Comparison of ENCODE assay signal across 9 cellular contexts in genomic region chr7:87154569-87154968, GRCh38. TPM values are rescaled to one million over a fixed set of nuclear protein-coding genes. Genes with fewer than 3 reads are reported as not detected.
DNase-seq lines count a peak whose midpoint lies in the region; ATAC-seq, FAIRE-seq and TF ChIP-seq lines count a peak whose summit lies in the region.
"Had no signal": no experiment of that assay in that cellular context is flagged by ENCODE, and none has a peak within 500 bp of the region (broad histone marks: within the 10 kb centered on the region; RNA-seq: fewer than 3 reads in every experiment).

No MANE protein-coding gene starts in this region.

- H3K4me1 Mint-ChIP-seq in CD4-positive, alpha-beta T cell (ENCODE audit: low read depth) = peaks cover 72% of the 10 kb centered on the region
- H3K4me1 Mint-ChIP-seq in neural progenitor cell = peaks cover 34% of the 10 kb centered on the region

- peak overlapping the region; percentile 92 for H3K4me2 ChIP-seq in neural progenitor cell

- no peaks in the 10 kb centered on the region for H3K27me3 ChIP-seq in CD4-positive, alpha-beta T cell (ENCODE audit: control insufficient read depth, insufficient read depth, low read length)
- H3K27me3 ChIP-seq in MG63 (no peaks in the 10 kb centered on the region), neural progenitor cell (no peaks in the 10 kb centered on the region)

- H3K4me3 ChIP-seq in MG63 (peak overlapping the region; percentile 78), coronary artery (peak overlapping the region; percentile 76), neural progenitor cell (peak overlapping the region; percentile 96)

- H3K27ac ChIP-seq in CD4-positive, alpha-beta T cell (ENCODE audit: low read depth, low read length) = no peak overlapping the region
- peak overlapping the region; percentile 23 for H3K27ac ChIP-seq in coronary artery
- no peak overlapping the region for H3K27ac ChIP-seq in neural progenitor cell

- H3K79me2 ChIP-seq in neural progenitor cell (ENCODE audit: low read depth) = peaks cover 81% of the 10 kb centered on the region

- no peak for TF ChIP-seq CTCF in CD4-positive, alpha-beta T cell (IDR thresholded peaks at IDR 0.05)
- TF ChIP-seq CTCF in coronary artery (IDR thresholded peaks at IDR 0.05) (no peak), neural progenitor cell (IDR thresholded peaks at IDR 0.05) (no peak)

- TF ChIP-seq POLR2A in GM12892 (IDR thresholded peaks at IDR 0.05; ENCODE audit: low read depth, low read length) = no peak

- peaks cover 35% of the 10 kb centered on the region for H3K36me3 Mint-ChIP-seq in CD4-positive, alpha-beta T cell (ENCODE audit: low read depth)
- H3K36me3 Mint-ChIP-seq in neural progenitor cell = peaks cover 4% of the 10 kb centered on the region

- peaks cover 15% of the 10 kb centered on the region for H3F3A ChIP-seq in neural progenitor cell (ENCODE audit: low read depth)

- DNase-seq in CD4-positive, alpha-beta T cell = no peak
- DNase-seq in MG63 (no peak), coronary artery (ENCODE audit: low spot score) (no peak), neural progenitor cell (ENCODE audit: low spot score) (no peak), GM12892 (ENCODE audit: insufficient read length) (no peak), retina (no peak), COR-L47 (lab: John Stamatoyannopoulos, UW) (no peak), SKM-1 (lab: John Stamatoyannopoulos, UW; ENCODE audit: unreplicated experiment) (no peak)
- DNase-seq: activated gamma-delta T cell had no signal

- H3K36me3 ChIP-seq in MG63 (peaks cover 12% of the 10 kb centered on the region), neural progenitor cell (peaks cover 21% of the 10 kb centered on the region)

- peak overlapping the region; percentile 81 for H3K4me3 Mint-ChIP-seq in CD4-positive, alpha-beta T cell
- H3K4me3 Mint-ChIP-seq in neural progenitor cell = peak overlapping the region; percentile 98

- H3K9ac ChIP-seq in neural progenitor cell = peak overlapping the region; percentile 99

- peaks cover 33% of the 10 kb centered on the region for H3K4me1 ChIP-seq in neural progenitor cell

- no peaks in the 10 kb centered on the region for H3K9me3 ChIP-seq in CD4-positive, alpha-beta T cell (ENCODE audit: control insufficient read depth, low read length)
- no peaks in the 10 kb centered on the region for H3K9me3 ChIP-seq in MG63
- no peaks in the 10 kb centered on the region for H3K9me3 ChIP-seq in neural progenitor cell (ENCODE audit: low read depth)

- H2AFZ ChIP-seq in neural progenitor cell (replicated peaks) = no peak overlapping the region

- H3K9me3 Mint-ChIP-seq in CD4-positive, alpha-beta T cell = no peaks in the 10 kb centered on the region
- no peaks in the 10 kb centered on the region for H3K9me3 Mint-ChIP-seq in neural progenitor cell

- peak overlapping the region; percentile 97 for H3K27ac Mint-ChIP-seq in CD4-positive, alpha-beta T cell
- H3K27ac Mint-ChIP-seq in neural progenitor cell = no peak overlapping the region

- peaks cover 65% of the 10 kb centered on the region for H4K20me1 ChIP-seq in neural progenitor cell (ENCODE audit: low read depth)

- intact Hi-C loops in CD4-positive, alpha-beta T cell (cut with DNase I, micrococcal nuclease) = loop anchor here in 1 of 2 experiments (5.0 kb wide), 2 partner anchors 97 to 198 kb away; partner anchors contain the start of gene ELAPOR2

- ATAC-seq in CD4-positive, alpha-beta T cell (ENCODE audit: poor library complexity) = no peak

- H3K27me3 Mint-ChIP-seq in CD4-positive, alpha-beta T cell = no peaks in the 10 kb centered on the region
- H3K27me3 Mint-ChIP-seq in neural progenitor cell (ENCODE audit: insufficient read depth, low read depth) = peaks cover 7% of the 10 kb centered on the region

- CTCF ChIA-PET in CD4-positive, alpha-beta T cell (lab: Charles Lee) = interaction anchor here (3.4 kb wide), 1 partner anchor 95 kb away, joined by 12 read pairs; the partner anchor contains the start of gene ELAPOR2

- POLR2A ChIA-PET in CD4-positive, alpha-beta T cell (lab: Charles Lee) = interaction anchor here (1.1 to 7.2 kb wide), 6 partner anchors 18 to 191 kb away, joined by 3 to 357 read pairs (median 16); partner anchors contain the start of genes CROT and TMEM243

- FAIRE-seq in GM12892 (lab: Jason Lieb, UNC) = no peak

RNA-seq across cellular contexts. Expression of gene DMTF1, which starts 2.3 kb away (rescaled TPM):
- 100 to 1,000 TPM; 114 to 115 TPM for total RNA-seq in CD4-positive, alpha-beta T cell
- 11.2 and 18.6 TPM in 2 replicates for total RNA-seq in MG63 (2014; rRNA removed; shearing (Covaris generic); ENCODE audit: low replicate concordance)
- 145 and 176 TPM in 2 replicates for total RNA-seq in neural progenitor cell (ENCODE audit: low replicate concordance)
- polyA plus RNA-seq in GM12892 (2012; ENCODE audit: missing spikeins) = 75.5 TPM

Comparison
In these comparisons a context has a peak if more than half of its experiments do, and no peak if none do; other contexts are left out.
1. H3K27ac ChIP-seq: peak in coronary artery (2 of 2); none in CD4-positive, alpha-beta T cell (single experiment) and neural progenitor cell (single experiment).
2. Peak in every context shown above with its lines, with median percentiles within 50 percentile points of each other: H3K4me3 ChIP-seq.